Comparison of ENCODE assay signal across 1 cellular context in the genomic region with DNA sequence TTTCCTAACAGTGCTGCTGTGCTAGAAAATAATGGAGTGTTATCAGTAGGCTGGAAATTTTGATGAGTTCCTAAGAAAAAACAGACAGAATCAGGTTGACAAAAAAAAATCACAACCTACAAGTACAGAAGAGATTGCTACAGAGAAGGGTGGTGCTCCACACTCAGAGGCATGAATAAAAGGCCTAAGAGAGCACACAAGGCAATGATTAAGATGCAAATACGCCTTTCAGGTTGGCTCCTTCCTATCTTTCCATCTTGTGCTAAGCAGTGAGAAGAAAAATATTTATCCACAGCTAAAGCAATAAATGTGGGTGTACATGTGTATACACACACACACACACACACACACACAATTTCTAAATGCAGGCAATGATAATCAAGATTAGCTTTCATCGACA.
TF ChIP-seq lines count a peak whose summit lies in the region.

No MANE protein-coding gene starts in this region.

TF ChIP-seq in WTC11, 78 proteins besides CTCF, POLR2A, EP300 and RAD21 (continued from another document):
- TF ChIP-seq, protein P1, sequence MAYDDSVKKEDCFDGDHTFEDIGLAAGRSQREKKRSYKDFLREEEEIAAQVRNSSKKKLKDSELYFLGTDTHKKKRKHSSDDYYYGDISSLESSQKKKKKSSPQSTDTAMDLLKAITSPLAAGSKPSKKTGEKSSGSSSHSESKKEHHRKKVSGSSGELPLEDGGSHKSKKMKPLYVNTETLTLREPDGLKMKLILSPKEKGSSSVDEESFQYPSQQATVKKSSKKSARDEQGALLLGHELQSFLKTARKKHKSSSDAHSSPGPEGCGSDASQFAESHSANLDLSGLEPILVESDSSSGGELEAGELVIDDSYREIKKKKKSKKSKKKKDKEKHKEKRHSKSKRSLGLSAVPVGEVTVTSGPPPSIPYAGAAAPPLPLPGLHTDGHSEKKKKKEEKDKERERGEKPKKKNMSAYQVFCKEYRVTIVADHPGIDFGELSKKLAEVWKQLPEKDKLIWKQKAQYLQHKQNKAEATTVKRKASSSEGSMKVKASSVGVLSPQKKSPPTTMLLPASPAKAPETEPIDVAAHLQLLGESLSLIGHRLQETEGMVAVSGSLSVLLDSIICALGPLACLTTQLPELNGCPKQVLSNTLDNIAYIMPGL (CRISPR knock-in tag; IDR thresholded peaks at IDR 0.05): no peak
